Comparison of ENCODE assay signal across 11 cellular contexts in the genomic region with DNA sequence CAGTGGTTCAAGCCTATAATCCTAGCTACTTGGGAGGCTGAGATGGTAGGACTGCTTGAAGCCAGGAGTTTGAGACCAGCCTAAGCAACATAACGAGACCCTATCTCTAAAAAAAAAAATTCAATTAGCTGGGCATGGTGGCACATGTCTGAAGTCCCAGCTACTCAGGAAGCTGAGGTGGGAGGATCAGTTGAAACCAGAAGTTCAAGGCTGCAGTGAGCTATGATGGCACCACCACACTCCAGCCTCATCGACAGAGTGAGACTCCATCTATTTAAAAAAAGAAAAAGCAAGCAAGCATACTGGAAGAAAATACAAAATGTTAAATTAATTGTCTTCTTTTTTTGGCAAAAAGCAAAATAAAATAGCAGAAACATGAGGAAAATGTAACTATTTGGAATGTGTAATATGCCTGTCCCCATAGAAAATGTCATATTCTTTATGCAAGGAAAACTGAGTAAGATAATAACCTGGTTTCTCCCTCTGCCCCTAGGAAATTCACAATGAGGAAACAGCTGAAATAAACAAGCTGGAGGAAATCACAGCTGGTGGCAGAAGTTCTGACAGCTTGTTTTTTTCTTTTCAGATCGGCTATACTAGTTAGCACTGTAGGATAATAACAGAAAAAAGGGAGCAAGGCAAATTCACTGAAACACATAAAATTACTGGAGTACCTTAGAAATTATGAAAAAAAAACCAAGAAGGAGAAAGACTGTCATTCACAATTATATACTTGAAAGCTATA. TPM values are rescaled to one million over a fixed set of nuclear protein-coding genes. Genes with fewer than 3 reads are reported as not detected.
DNase-seq lines count a peak whose midpoint lies in the region; ATAC-seq and TF ChIP-seq lines count a peak whose summit lies in the region.
"Had no signal": no experiment of that assay in that cellular context is flagged by ENCODE, and none has a peak within 500 bp of the region (broad histone marks: within the 10 kb centered on the region; RNA-seq: fewer than 3 reads in every experiment).

No MANE protein-coding gene starts in this region.

- no peak for TF ChIP-seq CTCF in natural killer cell (IDR thresholded peaks at IDR 0.05)

- H3K27ac Mint-ChIP-seq in IgD-negative memory B cell (peak overlapping the region in 2 of 3 donors; percentile 52 to 78), natural killer cell (peak overlapping the region; percentile 39 to 78)
- peak overlapping the region; percentile 33 for H3K27ac Mint-ChIP-seq in dendritic cell treated with granulocyte-macrophage colony-stimulating factor and Interleukin-4, amounts not matched to agents 40 ng/mL and 50 ng/mL, for 4 days

- H3K4me2 ChIP-seq in BLaER1 treated with 17β-estradiol and CSF1 and Interleukin-3, amounts not matched to agents 10 nM and 100 nM = peak overlapping the region; percentile 40 to 71 (median 48); a peak in 19 of 22 replicates

- H3K9me3 ChIP-seq in BLaER1 treated with 17β-estradiol and CSF1 and Interleukin-3, amounts not matched to agents 10 nM and 100 nM (replicated peaks in 1 of 11) = peaks cover 0 to 23% (median 16%) of the 10 kb centered on the region in 11 experiments; a peak in 18 of 22 replicates
- H3K9me3 ChIP-seq: Caco-2 had no signal

- H3K27me3 Mint-ChIP-seq in IgD-negative memory B cell (no peaks in the 10 kb centered on the region), natural killer cell (ENCODE audit: low read depth in 2 of 2) (no peaks in the 10 kb centered on the region)
- no peaks in the 10 kb centered on the region for H3K27me3 Mint-ChIP-seq in dendritic cell treated with granulocyte-macrophage colony-stimulating factor and Interleukin-4, amounts not matched to agents 40 ng/mL and 50 ng/mL, for 4 days

- peak; percentile 33 to 41 (median 40) for ATAC-seq in natural killer cell

- H3K9ac ChIP-seq in BLaER1 treated with 17β-estradiol and CSF1 and Interleukin-3, amounts not matched to agents 10 nM and 100 nM = peak overlapping the region in 2 of 11 experiments; percentile 15 to 44; a peak in 1 of 22 replicates

- no peaks in the 10 kb centered on the region for H3K27me3 ChIP-seq in BLaER1 treated with 17β-estradiol and CSF1 and Interleukin-3, amounts not matched to agents 10 nM and 100 nM

- no peaks in the 10 kb centered on the region for H3K9me3 Mint-ChIP-seq in IgD-negative memory B cell
- H3K9me3 Mint-ChIP-seq in dendritic cell treated with granulocyte-macrophage colony-stimulating factor and Interleukin-4, amounts not matched to agents 40 ng/mL and 50 ng/mL, for 4 days = no peaks in the 10 kb centered on the region
- no peaks in the 10 kb centered on the region for H3K9me3 Mint-ChIP-seq in natural killer cell

- no peak for DNase-seq in natural killer cell
- DNase-seq in NCI-H1092 treated with DMSO at 0.1 percent for 48 hours (lab: John Stamatoyannopoulos, UW) = no peak
- no peak for DNase-seq in NCI-H2081 treated with DMSO at 0.1 percent for 48 hours (lab: John Stamatoyannopoulos, UW)
- no peak for DNase-seq in NCI-H1694 treated with DMSO at 0.1 percent for 48 hours (lab: John Stamatoyannopoulos, UW)
- DNase-seq in midbrain (lab: John Stamatoyannopoulos, UW) = no peak
- DNase-seq: activated CD4-positive, alpha-beta T cell treated with anti-CD3 and anti-CD28 coated beads, Interleukin-2, amount 50 U/mL, for 1 hour; kidney glomerular epithelial cell had no signal

- peaks cover 21 to 41% (median 25%) of the 10 kb centered on the region in 10 experiments for H3K4me1 ChIP-seq in BLaER1 treated with 17β-estradiol and CSF1 and Interleukin-3, amounts not matched to agents 10 nM and 100 nM

- H3K4me3 Mint-ChIP-seq in IgD-negative memory B cell = no peak overlapping the region
- H3K4me3 Mint-ChIP-seq in dendritic cell treated with granulocyte-macrophage colony-stimulating factor and Interleukin-4, amounts not matched to agents 40 ng/mL and 50 ng/mL, for 4 days = no peak overlapping the region
- H3K4me3 Mint-ChIP-seq in natural killer cell = peak overlapping the region; percentile 79

- H3K4me3 ChIP-seq in BLaER1 treated with 17β-estradiol and CSF1 and Interleukin-3, amounts not matched to agents 10 nM and 100 nM = no peak overlapping the region

- no peaks in the 10 kb centered on the region for H3K36me3 Mint-ChIP-seq in IgD-negative memory B cell
- H3K36me3 Mint-ChIP-seq in dendritic cell treated with granulocyte-macrophage colony-stimulating factor and Interleukin-4, amounts not matched to agents 40 ng/mL and 50 ng/mL, for 4 days (ENCODE audit: low read depth) = peaks cover 48% of the 10 kb centered on the region
- H3K36me3 Mint-ChIP-seq in natural killer cell = no peaks in the 10 kb centered on the region

- intact Hi-C loops in dendritic cell treated with granulocyte-macrophage colony-stimulating factor and Interleukin-4, amounts not matched to agents 40 ng/mL and 50 ng/mL, for 4 days (cut with micrococcal nuclease) = loop anchor here (10.0 kb wide), 1 partner anchor 258 kb away; no protein-coding TSS in a partner anchor
- intact Hi-C loops in natural killer cell (cut with micrococcal nuclease) = no loop called here

- peaks cover 28 to 74% (median 39%) of the 10 kb centered on the region in 11 experiments for H3K36me3 ChIP-seq in BLaER1 treated with 17β-estradiol and CSF1 and Interleukin-3, amounts not matched to agents 10 nM and 100 nM

- H3K27ac ChIP-seq in BLaER1 treated with 17β-estradiol and CSF1 and Interleukin-3, amounts not matched to agents 10 nM and 100 nM = peak overlapping the region in 5 of 11 experiments; percentile 3 to 27 (median 9); a peak in 4 of 22 replicates

- peaks cover 0 to 83% (median 7%) of the 10 kb centered on the region in 11 experiments; a peak in 11 of 22 replicates for H4K20me1 ChIP-seq in BLaER1 treated with 17β-estradiol and CSF1 and Interleukin-3, amounts not matched to agents 10 nM and 100 nM

- H3K4me1 Mint-ChIP-seq in IgD-negative memory B cell (peaks cover 35 to 51% (median 43%) of the 10 kb centered on the region in 3 donors), natural killer cell (peaks cover 78 to 81% of the 10 kb centered on the region in 2 donors)
- peaks cover 46% of the 10 kb centered on the region for H3K4me1 Mint-ChIP-seq in dendritic cell treated with granulocyte-macrophage colony-stimulating factor and Interleukin-4, amounts not matched to agents 40 ng/mL and 50 ng/mL, for 4 days (ENCODE audit: low read depth)

RNA-seq across cellular contexts. Expression of gene HERPUD2, which starts 48.5 kb away (rescaled TPM):
- 58.6 TPM for polyA plus RNA-seq in IgD-negative memory B cell
- total RNA-seq in natural killer cell = 100 to 1,000 TPM; 103 to 112 (median 111) TPM
